Comparison of ENCODE assay signal across 7 cellular contexts in genomic region chr4:41587286-41587685, GRCh38. TPM values are rescaled to one million over a fixed set of nuclear protein-coding genes. Genes with fewer than 3 reads are reported as not detected.
"Had no signal": no experiment of that assay in that cellular context is flagged by ENCODE, and none has a peak within 500 bp of the region (broad histone marks: within the 10 kb centered on the region; RNA-seq: fewer than 3 reads in every experiment).

No MANE protein-coding gene starts in this region.

- H3K4me2 ChIP-seq: GM23338 had no signal

- H3K4me1 Mint-ChIP-seq: GM23338, IgD-negative memory B cell had no signal

- H3K36me3 Mint-ChIP-seq: IgD-negative memory B cell had no signal

- DNase-seq: H9, HCEC 1CT, KBM-7 had no signal

- H3K27ac ChIP-seq: HL-60 had no signal

- H3K4me3 Mint-ChIP-seq: GM23338, H9 had no signal

- ATAC-seq: GM23338, HepG2 had no signal

- H2AFZ ChIP-seq: GM23338 had no signal

- H3K4me3 ChIP-seq: GM23338 had no signal

- H3K27ac Mint-ChIP-seq: GM23338, H9, IgD-negative memory B cell had no signal

RNA-seq across cellular contexts. Expression of gene LIMCH1, which starts 49.3 kb away (rescaled TPM):
- total RNA-seq: HepG2 had no signal
- polyA plus RNA-seq: IgD-negative memory B cell had no signal
